Comparison of ENCODE assay signal across 31 cellular contexts in the genomic region with DNA sequence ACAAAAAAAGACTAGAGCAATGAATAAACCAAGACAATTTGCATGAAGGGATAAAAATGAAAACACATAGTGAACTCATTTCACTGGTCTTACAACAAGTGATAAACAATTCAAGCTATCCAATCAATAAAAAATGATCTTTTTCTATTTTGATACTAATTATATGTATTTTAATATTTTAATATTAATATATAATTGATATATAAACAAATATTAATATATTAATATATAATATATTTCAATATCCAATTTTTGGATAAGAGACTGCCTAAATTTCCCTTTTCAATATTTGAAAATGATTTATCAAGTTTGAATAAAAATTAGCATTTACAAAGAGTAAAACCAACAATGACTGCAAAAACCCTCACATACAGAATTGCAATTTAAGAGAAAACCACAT.
A peak's percentile ranks its signal among the peaks of the same experiment; 100 is the strongest.
DNase-seq lines count a peak whose midpoint lies in the region; ATAC-seq, FAIRE-seq and TF ChIP-seq lines count a peak whose summit lies in the region.
"Had no signal": no experiment of that assay in that cellular context is flagged by ENCODE, and none has a peak within 500 bp of the region (broad histone marks: within the 10 kb centered on the region; RNA-seq: fewer than 3 reads in every experiment).

No MANE protein-coding gene starts in this region.

- ATAC-seq in WTC11: no peak
- ATAC-seq in foreskin keratinocyte: no peak
- no peak for ATAC-seq in HG03025 (IDR thresholded peaks at IDR 0.05; ENCODE audit: low FRiP score, unreplicated experiment)
- no peak for ATAC-seq in GM21390 (IDR thresholded peaks at IDR 0.05; ENCODE audit: unreplicated experiment)
- ATAC-seq: activated naive CD4-positive, alpha-beta T cell treated with anti-CD3 and anti-CD28 coated beads, Interleukin-2, amount 50 U/mL, for 72 hours; effector memory CD8-positive, alpha-beta T cell had no signal

- DNase-seq in MCF 10A (ENCODE audit: unreplicated experiment) (no peak), mammary epithelial cell (no peak), WTC11 (ENCODE audit: low spot score) (no peak), foreskin keratinocyte (no peak), small intestine (no peak)
- no peak for DNase-seq in activated T-helper 1 cell treated with anti-CD3 and anti-CD28 coated beads, Interleukin-12 subunit alpha, Interleukin-12 subunit beta, Interleukin-2, Interleukin-4 antibody, amounts not matched to agents 30 ng/mL and 10 ng/mL and 1 ng/mL, durations not matched to agents 14 hours and 24 hours and 36 hours (ENCODE audit: low spot score)
- DNase-seq: 8988T; activated CD4-positive, alpha-beta T cell treated with anti-CD3 and anti-CD28 coated beads, Interleukin-2, amount 10 ng/mL, durations not matched to agents 24 days and 14 days; activated CD8-positive, alpha-beta memory T cell treated with anti-CD3 and anti-CD28 coated beads for 24 hours; activated T-cell treated with anti-CD3 and anti-CD28 coated beads for 4 hours; aorta; cortex of kidney; DND-41; effector memory CD8-positive, alpha-beta T cell; MV-4-11; NCI-H1436 treated with DMSO at 0.1 percent for 48 hours; NCI-H82; spleen; stimulated activated CD4-positive, alpha-beta T cell treated with anti-CD3 and anti-CD28 coated beads, Interleukin-2, amount 100 ng/mL, for 24 hours; stimulated activated CD8-positive, alpha-beta memory T cell treated with anti-CD3 and anti-CD28 coated beads, Interleukin-4, amount 100 ng/mL, for 48 hours; WERI-Rb-1 had no signal

- no peaks in the 10 kb centered on the region for H3K27me3 ChIP-seq in mammary epithelial cell (ENCODE audit: insufficient read depth, low read length)
- H3K27me3 ChIP-seq in foreskin keratinocyte: no peaks in the 10 kb centered on the region
- no peaks in the 10 kb centered on the region for H3K27me3 ChIP-seq in small intestine (ENCODE audit: control insufficient read depth in 2 of 2, insufficient read depth in 2 of 2, low read length in 2 of 2)
- H3K27me3 ChIP-seq: right atrium auricular region, SJCRH30, spleen, testis had no signal

- no peaks in the 10 kb centered on the region for H3K36me3 ChIP-seq in mammary epithelial cell (ENCODE audit: insufficient read depth, low read length)
- H3K36me3 ChIP-seq in small intestine (ENCODE audit: control insufficient read depth in 2 of 2, insufficient read depth in 2 of 2, low read length in 2 of 2): no peaks in the 10 kb centered on the region
- H3K36me3 ChIP-seq: esophagus muscularis mucosa, right atrium auricular region, SJCRH30, spleen, WERI-Rb-1 had no signal

- H3K4me1 ChIP-seq in mammary epithelial cell (ENCODE audit: insufficient read depth, low read length) (no peaks in the 10 kb centered on the region), foreskin keratinocyte (peaks cover 23% of the 10 kb centered on the region), small intestine (ENCODE audit: control insufficient read depth in 2 of 2, insufficient read depth in 1 of 2, low read depth in 1 of 2, low read length in 1 of 2) (no peaks in the 10 kb centered on the region)
- H3K4me1 ChIP-seq: esophagus muscularis mucosa, SJCRH30, spleen, testis had no signal

- H3K27me3 Mint-ChIP-seq in MCF 10A (ENCODE audit: insufficient read depth, unreplicated experiment): no peaks in the 10 kb centered on the region
- no peaks in the 10 kb centered on the region for H3K27me3 Mint-ChIP-seq in WTC11 (ENCODE audit: low read depth)
- no peaks in the 10 kb centered on the region for H3K27me3 Mint-ChIP-seq in activated T-helper 1 cell treated with anti-CD3 and anti-CD28 coated beads, Interleukin-12 subunit alpha, Interleukin-12 subunit beta, Interleukin-2, Interleukin-4 antibody, amounts not matched to agents 30 ng/mL and 10 ng/mL and 1 ng/mL, durations not matched to agents 14 hours and 24 hours and 36 hours (ENCODE audit: insufficient read depth)
- H3K27me3 Mint-ChIP-seq: activated CD4-positive, alpha-beta T cell treated with anti-CD3 and anti-CD28 coated beads, Interleukin-2, amount 10 ng/mL, durations not matched to agents 24 days and 14 days; effector memory CD8-positive, alpha-beta T cell; stimulated activated naive CD8-positive, alpha-beta T cell treated with anti-CD3 and anti-CD28 coated beads, Interleukin-15, Interleukin-2, amounts not matched to agents 100 ng/mL and 50 ng/mL, for 24 hours had no signal

- H3K27ac Mint-ChIP-seq in MCF 10A (ENCODE audit: low read depth, unreplicated experiment) (peak overlapping the region; percentile 50), WTC11 (peak overlapping the region; percentile 70)
- no peak overlapping the region for H3K27ac Mint-ChIP-seq in activated T-helper 1 cell treated with anti-CD3 and anti-CD28 coated beads, Interleukin-12 subunit alpha, Interleukin-12 subunit beta, Interleukin-2, Interleukin-4 antibody, amounts not matched to agents 30 ng/mL and 10 ng/mL and 1 ng/mL, durations not matched to agents 14 hours and 24 hours and 36 hours
- H3K27ac Mint-ChIP-seq: activated CD4-positive, alpha-beta T cell treated with anti-CD3 and anti-CD28 coated beads, Interleukin-2, amount 10 ng/mL, durations not matched to agents 24 days and 14 days; activated naive CD4-positive, alpha-beta T cell treated with anti-CD3 and anti-CD28 coated beads, Interleukin-2, amount 50 U/mL, for 72 hours; CD14-positive monocyte; effector memory CD8-positive, alpha-beta T cell; stimulated activated naive CD8-positive, alpha-beta T cell treated with anti-CD3 and anti-CD28 coated beads, Interleukin-15, Interleukin-2, amounts not matched to agents 100 ng/mL and 50 ng/mL, for 24 hours had no signal

- CTCF ChIA-PET in MCF 10A (lab: Yijun Ruan, JAX) (interaction anchor here (1.2 kb wide), 1 partner anchor 209 kb away, joined by 4 read pairs; no protein-coding TSS in a partner anchor), mammary epithelial cell (lab: Charles Lee; ENCODE audit: low non-redundant PET) (interaction anchor here (0.7 kb wide), 1 partner anchor 763 kb away, joined by 3 read pairs; no protein-coding TSS in a partner anchor), WTC11 (lab: Charles Lee) (no interaction called here)

- H3K9me3 ChIP-seq in mammary epithelial cell (replicated peaks; ENCODE audit: insufficient read depth, low read length) (no peaks in the 10 kb centered on the region), small intestine (ENCODE audit: control insufficient read depth, low read depth) (no peaks in the 10 kb centered on the region)
- H3K9me3 ChIP-seq: esophagus muscularis mucosa, right atrium auricular region, SJCRH30, testis had no signal

- no peak overlapping the region for H3K9ac ChIP-seq in mammary epithelial cell (ENCODE audit: insufficient read depth, low read length)

- no peak overlapping the region for H3K4me2 ChIP-seq in mammary epithelial cell (ENCODE audit: insufficient read depth, low read depth, low read length)

- H3K36me3 Mint-ChIP-seq in MCF 10A (ENCODE audit: insufficient read depth, unreplicated experiment) (no peaks in the 10 kb centered on the region), WTC11 (no peaks in the 10 kb centered on the region)
- H3K36me3 Mint-ChIP-seq in activated T-helper 1 cell treated with anti-CD3 and anti-CD28 coated beads, Interleukin-12 subunit alpha, Interleukin-12 subunit beta, Interleukin-2, Interleukin-4 antibody, amounts not matched to agents 30 ng/mL and 10 ng/mL and 1 ng/mL, durations not matched to agents 14 hours and 24 hours and 36 hours (ENCODE audit: low read depth): no peaks in the 10 kb centered on the region
- H3K36me3 Mint-ChIP-seq: activated naive CD4-positive, alpha-beta T cell treated with anti-CD3 and anti-CD28 coated beads, Interleukin-2, amount 50 U/mL, for 72 hours; CD14-positive monocyte had no signal

- in situ Hi-C loops in mammary epithelial cell (cut with MboI; ENCODE audit: low sequenced_read_pairs in 2 of 2): no loop called here

- no peaks in the 10 kb centered on the region for H4K20me1 ChIP-seq in mammary epithelial cell (ENCODE audit: insufficient read depth, low read length)

- no peak overlapping the region for H2AFZ ChIP-seq in mammary epithelial cell (ENCODE audit: low read depth, low read length)

- no peaks in the 10 kb centered on the region for H3K79me2 ChIP-seq in mammary epithelial cell (ENCODE audit: insufficient read depth, low read length)

- no peak overlapping the region for H3K27ac ChIP-seq in mammary epithelial cell (ENCODE audit: insufficient read depth, low read depth, low read length)
- H3K27ac ChIP-seq in foreskin keratinocyte: peak overlapping the region; percentile 89
- H3K27ac ChIP-seq in small intestine (ENCODE audit: low read depth in 1 of 2, low read length in 1 of 2): no peak overlapping the region
- H3K27ac ChIP-seq: esophagus muscularis mucosa, SJCRH30, spleen, testis, WERI-Rb-1 had no signal

- POLR2A ChIA-PET in MCF 10A (lab: Yijun Ruan, JAX): no interaction called here
- POLR2A ChIA-PET in WTC11 (lab: Charles Lee): no interaction called here

- dilution Hi-C loops in mammary epithelial cell (cut with HindIII; ENCODE audit: low sequenced_read_pairs): no loop called here

- BruUV-seq in MCF 10A (replicated peaks; lab: Mats Ljungman, UMichigan): no TSS peak
- BruUV-seq in mammary epithelial cell (replicated peaks; lab: Mats Ljungman, UMichigan): no TSS peak

- no peak overlapping the region for H3K4me3 Mint-ChIP-seq in MCF 10A (ENCODE audit: unreplicated experiment)
- H3K4me3 Mint-ChIP-seq in WTC11: no peak overlapping the region
- no peak overlapping the region for H3K4me3 Mint-ChIP-seq in activated T-helper 1 cell treated with anti-CD3 and anti-CD28 coated beads, Interleukin-12 subunit alpha, Interleukin-12 subunit beta, Interleukin-2, Interleukin-4 antibody, amounts not matched to agents 30 ng/mL and 10 ng/mL and 1 ng/mL, durations not matched to agents 14 hours and 24 hours and 36 hours
- H3K4me3 Mint-ChIP-seq: activated CD4-positive, alpha-beta T cell treated with anti-CD3 and anti-CD28 coated beads, Interleukin-2, amount 10 ng/mL, durations not matched to agents 24 days and 14 days; CD14-positive monocyte; effector memory CD8-positive, alpha-beta T cell; stimulated activated naive CD8-positive, alpha-beta T cell treated with anti-CD3 and anti-CD28 coated beads, Interleukin-15, Interleukin-2, amounts not matched to agents 100 ng/mL and 50 ng/mL, for 24 hours had no signal

- TF ChIP-seq CTCF in MCF 10A (IDR thresholded peaks at IDR 0.05; ENCODE audit: unreplicated experiment): no peak
- TF ChIP-seq CTCF in mammary epithelial cell (conservative IDR thresholded peaks at IDR 0.05 in 1 of 2, IDR thresholded peaks at IDR 0.05 in 1 of 2; ENCODE audit: extremely low read depth in 1 of 2, insufficient read depth in 1 of 2, low read depth in 1 of 2, low read length in 2 of 2): no peak
- no peak for TF ChIP-seq CTCF in WTC11 (IDR thresholded peaks at IDR 0.05)
- no peak for TF ChIP-seq CTCF in foreskin keratinocyte (conservative IDR thresholded peaks at IDR 0.05)

- no peak overlapping the region for H3K4me3 ChIP-seq in mammary epithelial cell (replicated peaks in 1 of 3; ENCODE audit: insufficient read depth in 1 of 3, low read depth in 2 of 3, low read length in 3 of 3)
- no peak overlapping the region for H3K4me3 ChIP-seq in small intestine (ENCODE audit: low read depth in 1 of 2, low read length in 2 of 2)
- H3K4me3 ChIP-seq: esophagus muscularis mucosa, lung, right atrium auricular region, SJCRH30, spleen, testis had no signal

- peaks cover 24% of the 10 kb centered on the region for H3K4me1 Mint-ChIP-seq in MCF 10A (ENCODE audit: insufficient read depth, unreplicated experiment)
- peaks cover 33% of the 10 kb centered on the region for H3K4me1 Mint-ChIP-seq in WTC11
- H3K4me1 Mint-ChIP-seq in activated T-helper 1 cell treated with anti-CD3 and anti-CD28 coated beads, Interleukin-12 subunit alpha, Interleukin-12 subunit beta, Interleukin-2, Interleukin-4 antibody, amounts not matched to agents 30 ng/mL and 10 ng/mL and 1 ng/mL, durations not matched to agents 14 hours and 24 hours and 36 hours (ENCODE audit: low read depth): no peaks in the 10 kb centered on the region
- H3K4me1 Mint-ChIP-seq: activated CD4-positive, alpha-beta T cell treated with anti-CD3 and anti-CD28 coated beads, Interleukin-2, amount 10 ng/mL, durations not matched to agents 24 days and 14 days; CD14-positive monocyte had no signal

- FAIRE-seq in small intestine (lab: Jason Lieb, UNC): peak; percentile 23

- intact Hi-C loops in MCF 10A (cut with micrococcal nuclease) (loop anchor here (5.0 kb wide), 1 partner anchor 65 kb away; no protein-coding TSS in a partner anchor), mammary epithelial cell (cut with micrococcal nuclease) (loop anchor here (10.0 kb wide), 1 partner anchor 378 kb away; no protein-coding TSS in a partner anchor)
- intact Hi-C loops in activated T-helper 1 cell treated with anti-CD3 and anti-CD28 coated beads, Interleukin-12 subunit alpha, Interleukin-12 subunit beta, Interleukin-2, Interleukin-4 antibody, amounts not matched to agents 30 ng/mL and 10 ng/mL and 1 ng/mL, durations not matched to agents 14 hours and 24 hours and 36 hours (cut with micrococcal nuclease): no loop called here

- H3K9me3 Mint-ChIP-seq in MCF 10A (ENCODE audit: unreplicated experiment): no peaks in the 10 kb centered on the region
- H3K9me3 Mint-ChIP-seq in WTC11: no peaks in the 10 kb centered on the region
- H3K9me3 Mint-ChIP-seq in activated T-helper 1 cell treated with anti-CD3 and anti-CD28 coated beads, Interleukin-12 subunit alpha, Interleukin-12 subunit beta, Interleukin-2, Interleukin-4 antibody, amounts not matched to agents 30 ng/mL and 10 ng/mL and 1 ng/mL, durations not matched to agents 14 hours and 24 hours and 36 hours: peaks cover 3% of the 10 kb centered on the region
- H3K9me3 Mint-ChIP-seq: activated naive CD4-positive, alpha-beta T cell treated with anti-CD3 and anti-CD28 coated beads, Interleukin-2, amount 50 U/mL, for 72 hours; stimulated activated naive CD8-positive, alpha-beta T cell treated with anti-CD3 and anti-CD28 coated beads, Interleukin-15, Interleukin-2, amounts not matched to agents 100 ng/mL and 50 ng/mL, for 24 hours had no signal
